Comparison of ENCODE assay signal across 8 cellular contexts in the genomic region with DNA sequence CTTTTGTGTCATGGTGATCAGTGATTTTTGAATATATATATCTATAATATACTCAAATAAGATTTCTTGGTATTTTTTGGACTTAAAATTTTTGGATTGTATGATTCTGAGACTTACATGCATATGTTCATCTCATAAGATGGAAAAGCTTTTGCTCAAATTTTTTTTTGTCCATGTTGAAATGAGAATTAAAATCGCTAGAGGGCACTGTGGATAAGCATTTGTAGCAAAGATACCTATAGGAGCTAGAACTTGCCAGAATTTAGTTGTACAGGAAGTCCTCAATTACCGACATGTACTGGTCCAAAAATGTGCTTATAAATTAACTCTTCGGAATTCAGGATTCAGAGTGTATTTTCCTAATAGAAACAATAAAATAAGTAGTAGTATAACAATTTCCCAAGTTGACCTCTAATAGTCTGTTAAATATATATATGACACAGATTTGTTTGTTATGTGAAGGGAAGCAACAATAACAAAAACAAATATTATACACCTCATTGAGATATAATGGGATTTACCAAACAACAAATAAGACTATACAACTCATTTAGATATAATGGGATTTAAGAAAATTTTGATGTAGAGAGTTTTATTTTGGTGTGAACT.
DNase-seq lines count a peak whose midpoint lies in the region; ATAC-seq and TF ChIP-seq lines count a peak whose summit lies in the region.

No MANE protein-coding gene starts in this region.

- no peaks in the 10 kb centered on the region for H3K36me3 ChIP-seq in CD4-positive, CD25-positive, alpha-beta regulatory T cell (ENCODE audit: control insufficient read depth, insufficient read depth, low read length)
- H3K36me3 ChIP-seq in thoracic aorta: no peaks in the 10 kb centered on the region
- H3K36me3 ChIP-seq in ovary: no peaks in the 10 kb centered on the region

- TF ChIP-seq CTCF in thoracic aorta (IDR thresholded peaks at IDR 0.05): peak; percentile 41
- no peak for TF ChIP-seq CTCF in ovary (IDR thresholded peaks at IDR 0.05)

- no peaks in the 10 kb centered on the region for H3K9me3 Mint-ChIP-seq in CD4-positive, CD25-positive, alpha-beta regulatory T cell

- no peak overlapping the region for H3K27ac Mint-ChIP-seq in CD4-positive, CD25-positive, alpha-beta regulatory T cell

- H3K27ac ChIP-seq in CD4-positive, CD25-positive, alpha-beta regulatory T cell (ENCODE audit: insufficient read depth, low read length, poor library complexity, severe bottlenecking): no peak overlapping the region
- no peak overlapping the region for H3K27ac ChIP-seq in thoracic aorta
- no peak overlapping the region for H3K27ac ChIP-seq in ovary

- ATAC-seq in CD4-positive, CD25-positive, alpha-beta regulatory T cell (ENCODE audit: low read depth in 2 of 2): peak; percentile 52 to 63
- ATAC-seq in GM18520 (IDR thresholded peaks at IDR 0.05; ENCODE audit: unreplicated experiment) (peak; percentile 87), HG03095 (IDR thresholded peaks at IDR 0.05; ENCODE audit: unreplicated experiment) (peak; percentile 82), thoracic aorta (ENCODE audit: insufficient number of reproducible peaks, low FRiP score, low read depth) (no peak)

- H3K4me1 Mint-ChIP-seq in CD4-positive, CD25-positive, alpha-beta regulatory T cell: peaks cover 0 to 5% (median 1%) of the 10 kb centered on the region in 4 donors

- H3K9me3 ChIP-seq in CD4-positive, CD25-positive, alpha-beta regulatory T cell (ENCODE audit: control insufficient read depth in 2 of 2, low read length in 2 of 2): no peaks in the 10 kb centered on the region
- H3K9me3 ChIP-seq in thoracic aorta (no peaks in the 10 kb centered on the region), ovary (no peaks in the 10 kb centered on the region)

- H3K27me3 ChIP-seq in CD4-positive, CD25-positive, alpha-beta regulatory T cell (ENCODE audit: control insufficient read depth, insufficient read depth, low read length): no peaks in the 10 kb centered on the region
- H3K27me3 ChIP-seq in thoracic aorta (replicated peaks; ENCODE audit: insufficient read depth): no peaks in the 10 kb centered on the region
- no peaks in the 10 kb centered on the region for H3K27me3 ChIP-seq in ovary

- H3K4me3 Mint-ChIP-seq in CD4-positive, CD25-positive, alpha-beta regulatory T cell: no peak overlapping the region

- TF ChIP-seq EP300 in ovary (IDR thresholded peaks at IDR 0.05): no peak

- H3K27me3 Mint-ChIP-seq in CD4-positive, CD25-positive, alpha-beta regulatory T cell: no peaks in the 10 kb centered on the region

- no peak overlapping the region for H3K4me3 ChIP-seq in CD4-positive, CD25-positive, alpha-beta regulatory T cell (ENCODE audit: low read depth, low read length)
- H3K4me3 ChIP-seq in thoracic aorta (no peak overlapping the region), ovary (no peak overlapping the region)

- no peak for TF ChIP-seq POLR2A in ovary (IDR thresholded peaks at IDR 0.05)

- intact Hi-C loops in ovary (cut with DNase I): no loop called here

- peak in 2 of 3 donors; percentile 39 to 70 for DNase-seq in CD4-positive, CD25-positive, alpha-beta regulatory T cell
- DNase-seq in NCI-H2107 (lab: John Stamatoyannopoulos, UW) (peak; percentile 1), amniotic epithelial cell (ENCODE audit: low read depth) (peak; percentile 37), iPS DF 19.7 (ENCODE audit: low read depth, low spot score) (peak; percentile 7), thoracic aorta (ENCODE audit: low spot score) (no peak), ovary (no peak)

- H3K36me3 Mint-ChIP-seq in CD4-positive, CD25-positive, alpha-beta regulatory T cell: no peaks in the 10 kb centered on the region

- 1 to 2% (median 2%) methylated on average over 3 of the region's 3 CpGs for WGBS in ovary, 3 donors

- no peaks in the 10 kb centered on the region for H3K4me1 ChIP-seq in CD4-positive, CD25-positive, alpha-beta regulatory T cell (ENCODE audit: control insufficient read depth, insufficient read depth, low read length, poor library complexity, severe bottlenecking)
- peaks cover 0 to 6% of the 10 kb centered on the region in 2 donors for H3K4me1 ChIP-seq in thoracic aorta (ENCODE audit: control insufficient read depth in 1 of 2, low read depth in 2 of 2)
- H3K4me1 ChIP-seq in ovary (ENCODE audit: insufficient read depth): no peaks in the 10 kb centered on the region

Comparison
In these comparisons a context has a peak if more than half of its experiments do, and no peak if none do; other contexts are left out.
1. DNase-seq: peak in CD4-positive, CD25-positive, alpha-beta regulatory T cell (2 of 3), NCI-H2107 (single experiment), amniotic epithelial cell (single experiment) and iPS DF 19.7 (single experiment); none in thoracic aorta (single experiment) and ovary (0 of 5).